ENCODE assay signal across 14 cellular contexts in the genomic region with DNA sequence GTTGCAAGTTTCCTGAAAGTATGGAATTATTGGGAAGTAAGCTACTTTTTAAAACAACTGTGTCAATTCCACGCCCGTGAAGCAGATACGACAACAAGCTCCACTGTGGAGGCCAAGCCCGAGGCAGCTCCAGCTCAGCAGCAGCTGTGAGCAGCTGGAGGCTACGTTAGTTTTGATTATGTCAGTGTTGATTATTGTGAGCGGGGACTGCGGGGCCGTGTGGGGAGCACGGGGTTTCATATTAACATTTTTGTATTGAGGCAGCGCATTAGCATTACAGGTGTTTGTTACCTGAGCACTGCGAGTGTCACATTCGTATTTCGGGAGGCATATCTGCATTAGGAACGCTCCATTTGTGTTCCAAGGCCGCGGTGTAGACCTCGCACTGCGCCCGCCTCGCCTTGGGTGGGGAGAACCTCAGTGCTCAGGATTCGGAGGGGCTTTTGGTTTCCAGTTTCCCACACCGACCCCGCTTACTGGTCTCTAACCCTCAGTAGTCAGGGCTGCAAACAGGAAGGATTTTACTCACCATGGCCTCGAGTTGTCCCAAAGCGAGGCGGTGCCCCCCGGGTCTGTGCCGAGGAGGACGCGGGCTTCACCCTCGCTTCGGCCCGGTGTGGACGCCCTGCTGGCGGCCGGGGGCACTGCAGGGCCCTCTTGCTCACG. TPM values are rescaled to one million over a fixed set of nuclear protein-coding genes. Genes with fewer than 3 reads are reported as not detected.
A peak's percentile ranks its signal among the peaks of the same experiment; 100 is the strongest.
DNase-seq lines count a peak whose midpoint lies in the region; ATAC-seq, FAIRE-seq and TF ChIP-seq lines count a peak whose summit lies in the region.
"Not testable (repeated sequence)": the region's sequence is repeated elsewhere in the genome, so short reads cannot be mapped to it uniquely, and the experiment has no call there.
"Had no signal": no experiment of that assay in that cellular context is flagged by ENCODE, and none has a peak within 500 bp of the region (broad histone marks: within the 10 kb centered on the region; RNA-seq: fewer than 3 reads in every experiment).

No MANE protein-coding gene starts in this region.

- TF ChIP-seq CTCF in CD8-positive, alpha-beta T cell (IDR thresholded peaks at IDR 0.05), result not testable (repeated sequence)
- TF ChIP-seq CTCF in GM12878 (IDR thresholded peaks at IDR 0.05 in 2 of 3, conservative IDR thresholded peaks at IDR 0.05 in 1 of 3; ENCODE audit: control insufficient read depth in 2 of 3, extremely low read depth in 1 of 3, insufficient read depth in 1 of 3, low read depth in 3 of 3, low read length in 3 of 3), result peak in 1 of 3 experiments; percentile 9; a peak in 1 of 6 replicates

- H3K27ac Mint-ChIP-seq in CD8-positive, alpha-beta T cell, result not testable (repeated sequence)
- H3K27ac Mint-ChIP-seq in memory B cell, result peak overlapping the region; percentile 83

- H3K4me3 Mint-ChIP-seq in CD8-positive, alpha-beta T cell; memory B cell: not testable (repeated sequence)

- TF ChIP-seq POLR2A in GM12878 (IDR thresholded peaks at IDR 0.05; ENCODE audit: low read depth, low read length), result not testable (repeated sequence)

- H3K4me1 Mint-ChIP-seq in CD8-positive, alpha-beta T cell (ENCODE audit: low read depth); memory B cell: not testable (repeated sequence)

- H3K9me3 ChIP-seq in CD8-positive, alpha-beta T cell (ENCODE audit: low read length); GM12878 (replicated peaks; ENCODE audit: control insufficient read depth, insufficient read depth, low read length): not testable (repeated sequence)

- not testable (repeated sequence) for H3K9ac ChIP-seq in GM12878 (ENCODE audit: control insufficient read depth, insufficient read depth, low read length)

- ATAC-seq in CD8-positive, alpha-beta T cell, result peak; percentile 46
- peak; percentile 57 for ATAC-seq in GM19035 (IDR thresholded peaks at IDR 0.05; ENCODE audit: unreplicated experiment)
- ATAC-seq in HG03432 (IDR thresholded peaks at IDR 0.05; ENCODE audit: unreplicated experiment), result peak; percentile 58
- ATAC-seq in GM12878, result peak; percentile 75
- peak; percentile 59 for ATAC-seq in memory B cell (ENCODE audit: low read depth)

- peak; percentile 64 for FAIRE-seq in GM12878 (lab: Jason Lieb, UNC)

- not testable (repeated sequence) for H3K4me2 ChIP-seq in GM12878 (ENCODE audit: control insufficient read depth, insufficient read depth)

- peak in 1 of 7 experiments; percentile 42 for DNase-seq in CD8-positive, alpha-beta T cell
- DNase-seq in NCI-H2227 (lab: John Stamatoyannopoulos, UW; ENCODE audit: unreplicated experiment), result peak; percentile 1
- DNase-seq in activated CD4-positive, alpha-beta T cell treated with anti-CD3 and anti-CD28 coated beads, Interleukin-2, amount 50 U/mL, for 1 hour, result peak; percentile 25
- not testable (repeated sequence) for DNase-seq in GM12878 (ENCODE audit: low read depth, low spot score)
- peak; percentile 30 to 38 for DNase-seq in memory B cell (ENCODE audit: low spot score in 2 of 2)
- DNase-seq in stimulated activated naive CD4-positive, alpha-beta T cell (lab: John Stamatoyannopoulos, UW), result peak; percentile 8 to 59 (median 34)

- not testable (repeated sequence) for BruUV-seq in GM12878 (replicated peaks; lab: Mats Ljungman, UMichigan)

- CTCF ChIA-PET in CD8-positive, alpha-beta T cell (lab: Charles Lee); GM12878 (lab: Yijun Ruan, JAX): not testable (repeated sequence)

- SMC1A ChIA-PET in GM12878 (lab: Charles Lee; ENCODE audit: uncharacterized antibody, unreplicated experiment), result not testable (repeated sequence)

- not testable (repeated sequence) for H3K9me3 Mint-ChIP-seq in CD8-positive, alpha-beta T cell; memory B cell

- H3K4me1 ChIP-seq in CD8-positive, alpha-beta T cell (ENCODE audit: insufficient read depth, low read length); GM12878 (ENCODE audit: control insufficient read depth, insufficient read depth, low read length): not testable (repeated sequence)

- TF ChIP-seq EP300 in GM12878 (IDR thresholded peaks at IDR 0.05; ENCODE audit: borderline replicate concordance in 1 of 2, control insufficient read depth in 1 of 2, low read depth in 2 of 2, low read length in 2 of 2), result not testable (repeated sequence)

- not testable (repeated sequence) for H3K27me3 ChIP-seq in CD8-positive, alpha-beta T cell (ENCODE audit: insufficient read depth, low read length); GM12878 (replicated peaks in 1 of 2; ENCODE audit: control insufficient read depth in 2 of 2, insufficient read depth in 2 of 2, low read length in 1 of 2)

- POLR2A ChIA-PET in CD8-positive, alpha-beta T cell (lab: Charles Lee); GM12878 (lab: Charles Lee): not testable (repeated sequence)

- H3K36me3 Mint-ChIP-seq in CD8-positive, alpha-beta T cell; memory B cell: not testable (repeated sequence)

- RAD21 ChIA-PET in GM12878 (lab: Charles Lee; ENCODE audit: unreplicated experiment), result not testable (repeated sequence)

- intact Hi-C loops in CD8-positive, alpha-beta T cell (cut with DNase I, micrococcal nuclease); GM12878 (cut with micrococcal nuclease; ENCODE audit: unreplicated experiment): not testable (repeated sequence)

- H3K27ac ChIP-seq in CD8-positive, alpha-beta T cell (ENCODE audit: low read depth, low read length); GM12878 (ENCODE audit: control insufficient read depth, insufficient read depth): not testable (repeated sequence)

- not testable (repeated sequence) for H3K4me3 ChIP-seq in CD8-positive, alpha-beta T cell (ENCODE audit: low read depth, low read length); GM12878

- not testable (repeated sequence) for H2AFZ ChIP-seq in GM12878 (ENCODE audit: control insufficient read depth, low read depth, low read length)

- not testable (repeated sequence) for TF ChIP-seq RAD21 in GM12878 (IDR thresholded peaks at IDR 0.05; ENCODE audit: insufficient read depth, low read depth, low read length)

- H4K20me1 ChIP-seq in GM12878 (ENCODE audit: control insufficient read depth, insufficient read depth), result not testable (repeated sequence)

- H3K79me2 ChIP-seq in GM12878 (ENCODE audit: control insufficient read depth, insufficient read depth, low read length), result not testable (repeated sequence)

- not testable (repeated sequence) for H3K27me3 Mint-ChIP-seq in CD8-positive, alpha-beta T cell (ENCODE audit: low read depth); memory B cell

- 43% methylated on average over 27 of the region's 37 CpGs for WGBS in GM12878 (ENCODE audit: insufficient coverage, insufficient replicate concordance, low lambda C conversion rate, missing lambda C conversion rate)

- in situ Hi-C loops in GM12878 (cut with MboI), result not testable (repeated sequence)

- H3K36me3 ChIP-seq in CD8-positive, alpha-beta T cell (ENCODE audit: insufficient read depth, low read length); GM12878 (ENCODE audit: control insufficient read depth in 2 of 2, insufficient read depth in 2 of 2, low read length in 1 of 2): not testable (repeated sequence)

RNA-seq across cellular contexts. Expression of a gene that starts 46.8 kb away (rescaled TPM):
- total RNA-seq in CD8-positive, alpha-beta T cell, result not detected
- total RNA-seq in GM12878 (2013; cell fraction: nucleolus; rRNA removed), result not detected in 2 replicates
- total RNA-seq in GM12878 (2014; rRNA removed) (not detected in 2 replicates), GM12878 (2014; rRNA removed; fragmentation: Illumina TruSeq; extraction: Trizol) (not detected in 2 replicates), GM12878 (2021) (not detected in 2 replicates)
- polyA plus RNA-seq in GM12878 (2011; ENCODE audit: low read depth), result not detected
- polyA plus RNA-seq in GM12878 (2011; rRNA removed) (not detected in 2 replicates), GM12878 (2014; fragmentation: Illumina TruSeq; extraction: Trizol) (not detected in 2 replicates), GM12878 (2014; fragmentation: Nextera tagmentation; extraction: Ambion mirVana) (not detected), GM12878 (2014; rRNA removed) (not detected in 2 replicates), GM12878 (2016; fragmentation: Nextera tagmentation; extraction: Ambion mirVana) (not detected)
- polyA plus RNA-seq in GM12878 (2011; cell fraction: cytosol; rRNA removed), result not detected in 2 replicates
- polyA plus RNA-seq in GM12878 (2011; cell fraction: nucleus; rRNA removed), result not detected in 2 replicates
- not detected in 2 replicates for polyA plus RNA-seq in GM12878 (2012)
- not detected in 2 replicates for polyA minus RNA-seq in GM12878 (2011; rRNA and poly(A)+ RNA removed)
- not detected in 2 replicates for polyA minus RNA-seq in GM12878 (2011; cell fraction: cytosol; rRNA and poly(A)+ RNA removed)
- polyA minus RNA-seq in GM12878 (2011; cell fraction: nucleus; rRNA and poly(A)+ RNA removed), result not detected in 2 replicates
- total RNA-seq: cerebellum, heart right ventricle, occipital lobe, skeletal muscle tissue, ureter had no signal
- polyA plus RNA-seq: A549 had no signal
